Comparison of ENCODE assay signal across 8 cellular contexts in the genomic region with DNA sequence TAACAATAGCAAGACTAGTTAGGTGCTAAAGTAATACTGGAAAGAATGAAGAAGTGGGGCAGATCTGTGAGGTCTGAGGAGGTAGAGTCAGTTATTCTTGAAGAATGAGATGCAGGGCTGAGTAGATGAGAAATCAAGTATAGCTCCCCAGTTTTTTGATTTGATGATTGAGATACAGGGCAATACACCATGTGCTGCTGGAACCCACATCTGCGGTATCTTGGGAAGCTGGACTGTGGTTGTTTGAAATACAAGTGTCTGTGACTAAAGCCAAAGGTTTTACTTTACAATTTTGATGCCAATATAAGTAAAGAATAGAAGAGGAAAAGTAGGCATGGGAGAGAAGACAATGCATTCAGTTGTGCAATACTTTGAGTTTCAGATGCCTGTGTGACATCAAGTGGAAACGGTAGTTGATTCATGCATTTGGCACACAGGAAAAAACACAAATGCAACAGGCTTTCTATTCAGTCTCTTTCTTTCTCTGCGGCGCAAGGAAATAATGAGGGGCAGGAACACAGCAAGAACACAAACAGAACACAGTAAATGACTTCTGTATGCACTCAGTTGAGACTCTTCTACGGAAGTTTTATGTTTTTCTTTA.
DNase-seq lines count a peak whose midpoint lies in the region; ATAC-seq and TF ChIP-seq lines count a peak whose summit lies in the region.

No MANE protein-coding gene starts in this region.

- no peak overlapping the region for H3K4ac ChIP-seq in neuronal stem cell (ENCODE audit: low read length)

- H3K79me1 ChIP-seq in neuronal stem cell (ENCODE audit: low read depth, low read length): no peaks in the 10 kb centered on the region

- H3K4me1 ChIP-seq in neuronal stem cell (ENCODE audit: control insufficient read depth in 2 of 2, insufficient read depth in 1 of 2, low read depth in 1 of 2, low read length in 2 of 2): peaks cover 5 to 11% of the 10 kb centered on the region in 2 donors

- H2BK15ac ChIP-seq in neuronal stem cell (ENCODE audit: low read length): no peak overlapping the region

- H2AK5ac ChIP-seq in neuronal stem cell (ENCODE audit: low read depth, low read length): no peak overlapping the region

- H3K4me3 ChIP-seq in coronary artery: peak overlapping the region; percentile 2
- no peak overlapping the region for H3K4me3 ChIP-seq in neuronal stem cell (ENCODE audit: low read length in 2 of 2)

- CTCF ChIA-PET in HEK293T (lab: Yijun Ruan, JAX): no interaction called here

- no peak overlapping the region for H3K9ac ChIP-seq in neuronal stem cell (ENCODE audit: low read depth, low read length, poor library complexity)

- no peak overlapping the region for H3K4me2 ChIP-seq in neuronal stem cell (ENCODE audit: insufficient read depth, low read length, poor library complexity, severe bottlenecking)

- H3K9me3 ChIP-seq in neuronal stem cell (replicated peaks in 1 of 2; ENCODE audit: control insufficient read depth in 2 of 2, insufficient read depth in 1 of 2, low read depth in 1 of 2, low read length in 2 of 2): peaks cover 0 to 12% of the 10 kb centered on the region in 2 donors

- no peak overlapping the region for H4K8ac ChIP-seq in neuronal stem cell (ENCODE audit: low read depth, low read length)

- no CpG with 5 or more reads among the region's 5 CpGs for WGBS in neuronal stem cell (ENCODE audit: extremely low coverage in 2 of 2, insufficient read length in 2 of 2, insufficient replicate concordance in 1 of 2), 2 donors

- no peak for ATAC-seq in HG03354 (IDR thresholded peaks at IDR 0.05; ENCODE audit: poor library complexity, severe bottlenecking, unreplicated experiment)

- DNase-seq in Daoy (ENCODE audit: low read depth): peak; percentile 88
- DNase-seq in NCI-H2196 treated with DMSO at 0.1 percent for 48 hours (lab: John Stamatoyannopoulos, UW; ENCODE audit: unreplicated experiment): peak; percentile 36
- DNase-seq in coronary artery (ENCODE audit: low spot score): no peak
- no peak for DNase-seq in neuronal stem cell (ENCODE audit: low spot score)
- DNase-seq in NK-92 (lab: John Stamatoyannopoulos, UW; ENCODE audit: unreplicated experiment): no peak
- DNase-seq in erythroblast (lab: John Stamatoyannopoulos, UW): no peak
- no peak for DNase-seq in HEK293T (ENCODE audit: extremely low spot score)

- no peaks in the 10 kb centered on the region for H3K27me3 ChIP-seq in neuronal stem cell (ENCODE audit: control insufficient read depth in 3 of 3, insufficient read depth in 3 of 3, low read depth in 1 of 3, low read length in 3 of 3)

- no peak for TF ChIP-seq POLR2A in erythroblast (IDR thresholded peaks at IDR 0.05; ENCODE audit: low read length)

- no peak overlapping the region for H3K14ac ChIP-seq in neuronal stem cell (ENCODE audit: low read length)

- peak overlapping the region; percentile 35 for H2AFZ ChIP-seq in neuronal stem cell (ENCODE audit: low read length)

- POLR2A ChIA-PET in HEK293T (lab: Yijun Ruan, JAX): no interaction called here

- H3K36me3 ChIP-seq in neuronal stem cell (replicated peaks in 1 of 2; ENCODE audit: control insufficient read depth in 2 of 2, insufficient read depth in 2 of 2, low read length in 2 of 2): no peaks in the 10 kb centered on the region

- no peak overlapping the region for H2BK12ac ChIP-seq in neuronal stem cell (ENCODE audit: low read length)

- no peak overlapping the region for H3K18ac ChIP-seq in neuronal stem cell (ENCODE audit: low read length)

- TF ChIP-seq CTCF in coronary artery (IDR thresholded peaks at IDR 0.05): no peak

- H2BK5ac ChIP-seq in neuronal stem cell (ENCODE audit: low read length): no peak overlapping the region

- no peak overlapping the region for H3K23ac ChIP-seq in neuronal stem cell (ENCODE audit: low read depth, low read length, poor library complexity)

- H3K27ac ChIP-seq in coronary artery: peak overlapping the region in 1 of 2 donors; percentile 45
- H3K27ac ChIP-seq in neuronal stem cell (replicated peaks; ENCODE audit: low read length): no peak overlapping the region

- H4K91ac ChIP-seq in neuronal stem cell (ENCODE audit: low read depth, low read length, poor library complexity): no peak overlapping the region

- H2BK120ac ChIP-seq in neuronal stem cell (ENCODE audit: low read depth, low read length): no peak overlapping the region

TF ChIP-seq in HEK293T, 16 proteins besides CTCF, POLR2A, EP300 and RAD21:
- no peak for TF ChIP-seq SUZ12 (IDR thresholded peaks at IDR 0.05)
- no peak for TF ChIP-seq HDGF (IDR thresholded peaks at IDR 0.05; ENCODE audit: borderline replicate concordance)
- no peak for TF ChIP-seq FOXA1 (IDR thresholded peaks at IDR 0.05)
- TF ChIP-seq, protein P1, sequence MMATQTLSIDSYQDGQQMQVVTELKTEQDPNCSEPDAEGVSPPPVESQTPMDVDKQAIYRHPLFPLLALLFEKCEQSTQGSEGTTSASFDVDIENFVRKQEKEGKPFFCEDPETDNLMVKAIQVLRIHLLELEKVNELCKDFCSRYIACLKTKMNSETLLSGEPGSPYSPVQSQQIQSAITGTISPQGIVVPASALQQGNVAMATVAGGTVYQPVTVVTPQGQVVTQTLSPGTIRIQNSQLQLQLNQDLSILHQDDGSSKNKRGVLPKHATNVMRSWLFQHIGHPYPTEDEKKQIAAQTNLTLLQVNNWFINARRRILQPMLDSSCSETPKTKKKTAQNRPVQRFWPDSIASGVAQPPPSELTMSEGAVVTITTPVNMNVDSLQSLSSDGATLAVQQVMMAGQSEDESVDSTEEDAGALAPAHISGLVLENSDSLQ (IDR thresholded peaks at IDR 0.05): no peak
- no peak for TF ChIP-seq NFRKB (IDR thresholded peaks at IDR 0.05)
- no peak for TF ChIP-seq TARDBP (IDR thresholded peaks at IDR 0.05)
- no peak for TF ChIP-seq BHLHE40 (IDR thresholded peaks at IDR 0.05; ENCODE audit: borderline replicate concordance)
- TF ChIP-seq ZNF384 (IDR thresholded peaks at IDR 0.05): no peak
- TF ChIP-seq ARNT (IDR thresholded peaks at IDR 0.05): no peak
- TF ChIP-seq FOXM1 (IDR thresholded peaks at IDR 0.05; ENCODE audit: borderline replicate concordance): no peak
- TF ChIP-seq FOXK2 (IDR thresholded peaks at IDR 0.05): no peak
- no peak for TF ChIP-seq L3MBTL2 (conservative IDR thresholded peaks at IDR 0.05)
- no peak for TF ChIP-seq CTBP1 (IDR thresholded peaks at IDR 0.05; ENCODE audit: borderline replicate concordance)
- TF ChIP-seq ELF4 (IDR thresholded peaks at IDR 0.05): no peak
- no peak for TF ChIP-seq SP1 (IDR thresholded peaks at IDR 0.05)
- TF ChIP-seq LEF1 (IDR thresholded peaks at IDR 0.05; ENCODE audit: borderline replicate concordance): no peak

Comparison
In these comparisons a context has a peak if more than half of its experiments do, and no peak if none do; other contexts are left out.
1. DNase-seq: peak in Daoy (single experiment) and NCI-H2196 treated with DMSO at 0.1 percent for 48 hours (single experiment); none in coronary artery (single experiment), neuronal stem cell (single experiment), NK-92 (single experiment), erythroblast (0 of 2) and HEK293T (single experiment).